Comparison of ENCODE assay signal across 26 cellular contexts in the genomic region with DNA sequence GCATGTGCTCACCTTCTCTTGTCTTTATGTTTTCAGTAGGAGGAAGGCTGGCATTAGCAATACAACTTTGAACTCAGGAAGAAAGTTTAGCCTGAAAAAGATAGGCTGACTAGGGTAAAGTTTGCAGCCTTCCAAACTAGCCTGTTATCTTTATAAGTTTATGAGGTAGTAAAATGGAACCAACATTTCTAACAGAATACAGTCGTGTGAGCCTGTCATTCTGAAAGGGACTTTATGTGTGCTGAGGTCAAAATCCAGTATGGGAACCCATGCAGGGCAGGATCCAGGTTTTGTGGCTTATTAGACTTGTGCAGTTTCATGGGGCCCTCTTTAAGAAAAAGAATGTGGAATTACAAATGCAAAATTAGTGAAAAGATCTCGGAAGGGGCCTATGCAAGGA.
"Had no signal": no experiment of that assay in that cellular context is flagged by ENCODE, and none has a peak within 500 bp of the region (broad histone marks: within the 10 kb centered on the region; RNA-seq: fewer than 3 reads in every experiment).

No MANE protein-coding gene starts in this region.

- H3K36me3 ChIP-seq: adrenal gland had no signal

- H3K9ac ChIP-seq: SK-N-SH had no signal

- H3K27ac Mint-ChIP-seq: activated CD4-positive, alpha-beta memory T cell treated with anti-CD3 and anti-CD28 coated beads, Interleukin-2, amount 10 ng/mL, durations not matched to agents 7 days and 5 days; activated naive CD8-positive, alpha-beta T cell treated with anti-CD3 and anti-CD28 coated beads, Interleukin-2, amount 10 ng/mL, durations not matched to agents 7 days and 5 days; activated T-cell treated with anti-CD3 and anti-CD28 coated beads, Interleukin-2, amount 50 U/mL, for 72 hours; activated T-helper 2 cell treated with anti-CD3 and anti-CD28 coated beads, Interferon-gamma antibody, Interleukin-2, Interleukin-4, amounts not matched to agents 10 μg/mL and 5 μg/mL and 100 μg/mL, durations not matched to agents 14 hours and 24 hours and 36 hours had no signal

- H3K9me2 ChIP-seq: SK-N-SH had no signal

- ATAC-seq: activated T-cell treated with anti-CD3 and anti-CD28 coated beads, Interleukin-2, amount 50 U/mL, for 72 hours; Panc1; Right ventricle myocardium inferior had no signal

- H3K27me3 Mint-ChIP-seq: activated CD4-positive, alpha-beta memory T cell treated with anti-CD3 and anti-CD28 coated beads, Interleukin-2, amount 10 ng/mL, durations not matched to agents 7 days and 5 days; activated naive CD8-positive, alpha-beta T cell treated with anti-CD3 and anti-CD28 coated beads, Interleukin-2, amount 10 ng/mL, durations not matched to agents 7 days and 5 days had no signal

- H3K4me1 Mint-ChIP-seq: activated CD4-positive, alpha-beta memory T cell treated with anti-CD3 and anti-CD28 coated beads, Interleukin-2, amount 10 ng/mL, durations not matched to agents 7 days and 5 days; activated naive CD8-positive, alpha-beta T cell treated with anti-CD3 and anti-CD28 coated beads, Interleukin-2, amount 10 ng/mL, durations not matched to agents 7 days and 5 days had no signal

- H3K4me3 ChIP-seq: adrenal gland had no signal

- H3K27ac ChIP-seq: adrenal gland, VCaP had no signal

- H3K4me2 ChIP-seq: SK-N-SH had no signal

- H3K36me3 Mint-ChIP-seq: activated naive CD8-positive, alpha-beta T cell treated with anti-CD3 and anti-CD28 coated beads, Interleukin-2, amount 10 ng/mL, durations not matched to agents 7 days and 5 days had no signal

- H3K9me3 Mint-ChIP-seq: activated CD4-positive, alpha-beta memory T cell treated with anti-CD3 and anti-CD28 coated beads, Interleukin-2, amount 10 ng/mL, durations not matched to agents 7 days and 5 days; activated naive CD8-positive, alpha-beta T cell treated with anti-CD3 and anti-CD28 coated beads, Interleukin-2, amount 10 ng/mL, durations not matched to agents 7 days and 5 days; activated T-cell treated with anti-CD3 and anti-CD28 coated beads, Interleukin-2, amount 50 U/mL, for 72 hours; activated T-helper 2 cell treated with anti-CD3 and anti-CD28 coated beads, Interferon-gamma antibody, Interleukin-2, Interleukin-4, amounts not matched to agents 10 μg/mL and 5 μg/mL and 100 μg/mL, durations not matched to agents 14 hours and 24 hours and 36 hours had no signal

- DNase-seq: activated CD4-positive, alpha-beta memory T cell treated with anti-CD3 and anti-CD28 coated beads, Interleukin-2, amount 10 ng/mL, durations not matched to agents 7 days and 5 days; activated CD4-positive, alpha-beta T cell treated with anti-CD3 and anti-CD28 coated beads, Interleukin-2, amount 50 U/mL, for 1 hour; activated CD4-positive, CD25-positive, alpha-beta regulatory T cell; activated CD8-positive, alpha-beta memory T cell treated with anti-CD3 and anti-CD28 coated beads, Interleukin-2, amount 50 U/mL, for 4 hours; activated gamma-delta T cell treated with Interleukin-2 at 50 U/mL for 16 hours; activated naive CD4-positive, alpha-beta T cell treated with anti-CD3 and anti-CD28 coated beads, Interleukin-2, amount 50 U/mL, for 16 hours; activated naive CD8-positive, alpha-beta T cell treated with anti-CD3 and anti-CD28 coated beads, Interleukin-2, amount 10 ng/mL, durations not matched to agents 7 days and 5 days; activated T-cell treated with anti-CD3 and anti-CD28 coated beads, Interleukin-2, amount 50 U/mL, for 72 hours; adrenal gland; anterior cingulate cortex; MM.1S; NCI-H1105 treated with DMSO at 0.1 percent for 48 hours; NCI-H1436 treated with DMSO at 0.1 percent for 48 hours; NCI-H187; NCI-H2081; NCI-H510A treated with DMSO at 0.1 percent for 48 hours; NCI-H69; NK-92 treated with Interleukin-12 subunit alpha and Interleukin-12 subunit beta, amount 100 ng/mL, for 24 hours; OCI-M1; RPMI8226; SK-N-SH; T-helper 1 cell had no signal

- H3K9me3 ChIP-seq: adrenal gland, SK-N-SH had no signal

- H3K4me3 Mint-ChIP-seq: activated CD4-positive, alpha-beta memory T cell treated with anti-CD3 and anti-CD28 coated beads, Interleukin-2, amount 10 ng/mL, durations not matched to agents 7 days and 5 days; activated naive CD8-positive, alpha-beta T cell treated with anti-CD3 and anti-CD28 coated beads, Interleukin-2, amount 10 ng/mL, durations not matched to agents 7 days and 5 days; activated T-cell treated with anti-CD3 and anti-CD28 coated beads, Interleukin-2, amount 50 U/mL, for 72 hours had no signal

- H3K27me3 ChIP-seq: adrenal gland had no signal
